ENCODE assay signal across 14 cellular contexts in the genomic region with DNA sequence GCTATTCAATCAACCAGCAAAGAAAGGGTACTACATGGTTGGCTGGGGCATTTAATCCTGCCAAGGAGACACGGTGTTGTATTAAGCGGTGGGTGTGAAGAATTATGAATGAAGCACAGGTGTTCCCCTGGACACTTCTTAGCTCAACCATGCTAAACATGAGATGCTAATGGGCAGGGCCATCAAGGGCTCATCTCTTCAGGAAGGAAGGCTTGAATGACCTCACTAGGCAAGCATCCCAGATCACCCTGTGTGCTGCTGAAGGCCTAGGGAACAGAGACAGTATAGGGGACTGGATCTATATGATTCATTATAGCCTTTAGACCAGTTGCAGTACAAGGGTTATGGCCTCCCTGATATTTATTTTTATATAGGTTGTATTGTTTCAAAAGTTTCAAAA.
DNase-seq lines count a peak whose midpoint lies in the region; ATAC-seq and TF ChIP-seq lines count a peak whose summit lies in the region.
"Had no signal": no experiment of that assay in that cellular context is flagged by ENCODE, and none has a peak within 500 bp of the region (broad histone marks: within the 10 kb centered on the region; RNA-seq: fewer than 3 reads in every experiment).

No MANE protein-coding gene starts in this region.

- no peaks in the 10 kb centered on the region for H3K36me3 Mint-ChIP-seq in stimulated activated naive B cell treated with anti-CD40 and anti-IgM and Interleukin-4, amounts not matched to agents 10 μg/mL and 1 μg/mL and 100 μg/mL, for 72 hours
- H3K36me3 Mint-ChIP-seq in activated T-helper 1 cell treated with anti-CD3 and anti-CD28 coated beads, Interleukin-12 subunit alpha, Interleukin-12 subunit beta, Interleukin-2, Interleukin-4 antibody, amounts not matched to agents 30 ng/mL and 10 ng/mL and 1 ng/mL, durations not matched to agents 14 hours and 24 hours and 36 hours (ENCODE audit: low read depth) = no peaks in the 10 kb centered on the region
- H3K36me3 Mint-ChIP-seq in HFFc6 (ENCODE audit: low read depth) = no peaks in the 10 kb centered on the region

- DNase-seq in NCI-H2029 (lab: John Stamatoyannopoulos, UW) (peak; percentile 42), NCI-H2029 treated with DMSO at 0.1 percent for 48 hours (lab: John Stamatoyannopoulos, UW) (no peak), DMS53 (lab: John Stamatoyannopoulos, UW) (peak; percentile 82), M059J (ENCODE audit: low read depth) (peak; percentile 21), HFFc6 (no peak)
- no peak for DNase-seq in stimulated activated naive B cell treated with anti-CD40 and anti-IgM and Interleukin-4, amounts not matched to agents 10 μg/mL and 1 μg/mL and 100 μg/mL, for 72 hours
- DNase-seq in activated T-helper 1 cell treated with anti-CD3 and anti-CD28 coated beads, Interleukin-12 subunit alpha, Interleukin-12 subunit beta, Interleukin-2, Interleukin-4 antibody, amounts not matched to agents 30 ng/mL and 10 ng/mL and 1 ng/mL, durations not matched to agents 14 hours and 24 hours and 36 hours (ENCODE audit: low spot score) = no peak
- DNase-seq: AML-193; Caco-2; CD4-positive, alpha-beta T cell; GOT3; H7 had no signal

- H3K27ac Mint-ChIP-seq in stimulated activated naive B cell treated with anti-CD40 and anti-IgM and Interleukin-4, amounts not matched to agents 10 μg/mL and 1 μg/mL and 100 μg/mL, for 72 hours = peak overlapping the region; percentile 39
- no peak overlapping the region for H3K27ac Mint-ChIP-seq in activated T-helper 1 cell treated with anti-CD3 and anti-CD28 coated beads, Interleukin-12 subunit alpha, Interleukin-12 subunit beta, Interleukin-2, Interleukin-4 antibody, amounts not matched to agents 30 ng/mL and 10 ng/mL and 1 ng/mL, durations not matched to agents 14 hours and 24 hours and 36 hours
- no peak overlapping the region for H3K27ac Mint-ChIP-seq in HFFc6
- H3K27ac Mint-ChIP-seq: CD4-positive, alpha-beta T cell had no signal

- intact Hi-C loops in activated T-helper 1 cell treated with anti-CD3 and anti-CD28 coated beads, Interleukin-12 subunit alpha, Interleukin-12 subunit beta, Interleukin-2, Interleukin-4 antibody, amounts not matched to agents 30 ng/mL and 10 ng/mL and 1 ng/mL, durations not matched to agents 14 hours and 24 hours and 36 hours (cut with micrococcal nuclease) = no loop called here

- no peak for ATAC-seq in stimulated activated naive B cell treated with anti-CD40 and anti-IgM and Interleukin-4, amounts not matched to agents 10 μg/mL and 1 μg/mL and 100 μg/mL, for 72 hours (replicated peaks)
- ATAC-seq: A549, HCT116 had no signal

- H3K4me1 Mint-ChIP-seq in stimulated activated naive B cell treated with anti-CD40 and anti-IgM and Interleukin-4, amounts not matched to agents 10 μg/mL and 1 μg/mL and 100 μg/mL, for 72 hours = no peaks in the 10 kb centered on the region
- no peaks in the 10 kb centered on the region for H3K4me1 Mint-ChIP-seq in activated T-helper 1 cell treated with anti-CD3 and anti-CD28 coated beads, Interleukin-12 subunit alpha, Interleukin-12 subunit beta, Interleukin-2, Interleukin-4 antibody, amounts not matched to agents 30 ng/mL and 10 ng/mL and 1 ng/mL, durations not matched to agents 14 hours and 24 hours and 36 hours (ENCODE audit: low read depth)
- H3K4me1 Mint-ChIP-seq in HFFc6 (ENCODE audit: low read depth) = no peaks in the 10 kb centered on the region

- no peaks in the 10 kb centered on the region for H3K27me3 Mint-ChIP-seq in stimulated activated naive B cell treated with anti-CD40 and anti-IgM and Interleukin-4, amounts not matched to agents 10 μg/mL and 1 μg/mL and 100 μg/mL, for 72 hours
- no peaks in the 10 kb centered on the region for H3K27me3 Mint-ChIP-seq in activated T-helper 1 cell treated with anti-CD3 and anti-CD28 coated beads, Interleukin-12 subunit alpha, Interleukin-12 subunit beta, Interleukin-2, Interleukin-4 antibody, amounts not matched to agents 30 ng/mL and 10 ng/mL and 1 ng/mL, durations not matched to agents 14 hours and 24 hours and 36 hours (ENCODE audit: insufficient read depth)
- H3K27me3 Mint-ChIP-seq in HFFc6 (ENCODE audit: insufficient read depth) = no peaks in the 10 kb centered on the region; the same call in 1 of the 2 replicates
- H3K27me3 Mint-ChIP-seq: CD4-positive, alpha-beta T cell had no signal

- peaks cover 2 to 3% of the 10 kb centered on the region in 2 donors for H3K9me3 Mint-ChIP-seq in stimulated activated naive B cell treated with anti-CD40 and anti-IgM and Interleukin-4, amounts not matched to agents 10 μg/mL and 1 μg/mL and 100 μg/mL, for 72 hours
- peaks cover 3% of the 10 kb centered on the region for H3K9me3 Mint-ChIP-seq in activated T-helper 1 cell treated with anti-CD3 and anti-CD28 coated beads, Interleukin-12 subunit alpha, Interleukin-12 subunit beta, Interleukin-2, Interleukin-4 antibody, amounts not matched to agents 30 ng/mL and 10 ng/mL and 1 ng/mL, durations not matched to agents 14 hours and 24 hours and 36 hours
- H3K9me3 Mint-ChIP-seq in HFFc6 = peaks cover 23% of the 10 kb centered on the region
- H3K9me3 Mint-ChIP-seq: CD4-positive, alpha-beta T cell had no signal

- H3K4me3 Mint-ChIP-seq in stimulated activated naive B cell treated with anti-CD40 and anti-IgM and Interleukin-4, amounts not matched to agents 10 μg/mL and 1 μg/mL and 100 μg/mL, for 72 hours = no peak overlapping the region
- no peak overlapping the region for H3K4me3 Mint-ChIP-seq in activated T-helper 1 cell treated with anti-CD3 and anti-CD28 coated beads, Interleukin-12 subunit alpha, Interleukin-12 subunit beta, Interleukin-2, Interleukin-4 antibody, amounts not matched to agents 30 ng/mL and 10 ng/mL and 1 ng/mL, durations not matched to agents 14 hours and 24 hours and 36 hours
- H3K4me3 Mint-ChIP-seq in HFFc6 = no peak overlapping the region
- H3K4me3 Mint-ChIP-seq: CD4-positive, alpha-beta T cell had no signal

- no peak for TF ChIP-seq CTCF in HFFc6 (IDR thresholded peaks at IDR 0.05)

Comparison
In these comparisons a context has a peak if more than half of its experiments do, and no peak if none do; other contexts are left out.
1. DNase-seq: peak in NCI-H2029 (single experiment), DMS53 (single experiment) and M059J (single experiment); none in NCI-H2029 treated with DMSO at 0.1 percent for 48 hours (single experiment), stimulated activated naive B cell treated with anti-CD40 and anti-IgM and Interleukin-4, amounts not matched to agents 10 μg/mL and 1 μg/mL and 100 μg/mL, for 72 hours (single experiment), activated T-helper 1 cell treated with anti-CD3 and anti-CD28 coated beads, Interleukin-12 subunit alpha, Interleukin-12 subunit beta, Interleukin-2, Interleukin-4 antibody, amounts not matched to agents 30 ng/mL and 10 ng/mL and 1 ng/mL, durations not matched to agents 14 hours and 24 hours and 36 hours (single experiment) and HFFc6 (single experiment).